19 cellular contexts compared by ENCODE assay signal in genomic region chr20:50400705-50401045, GRCh38.
DNase-seq lines count a peak whose midpoint lies in the region; ATAC-seq and TF ChIP-seq lines count a peak whose summit lies in the region.
"Had no signal": no experiment of that assay in that cellular context is flagged by ENCODE, and none has a peak within 500 bp of the region (broad histone marks: within the 10 kb centered on the region; RNA-seq: fewer than 3 reads in every experiment).

No MANE protein-coding gene starts in this region.

- intact Hi-C loops in heart right ventricle (cut with DNase I), result loop anchor here in 7 of 10 donors (1.0 to 10.0 kb wide), 4 partner anchors 54 to 62 kb away; no protein-coding TSS in a partner anchor
- intact Hi-C loops in left ventricle myocardium superior (cut with micrococcal nuclease), result loop anchor here (10.0 kb wide), 1 partner anchor 54 kb away; no protein-coding TSS in a partner anchor
- intact Hi-C loops in upper lobe of right lung (cut with DNase I), result no loop called here

- peaks cover 11% of the 10 kb centered on the region for H3K4me1 Mint-ChIP-seq in endodermal cell

- ATAC-seq in heart right ventricle (no peak), left ventricle myocardium superior (no peak), upper lobe of right lung (no peak)
- ATAC-seq: GM12878 had no signal

- no peak overlapping the region for H3K9ac ChIP-seq in endodermal cell (ENCODE audit: extremely low read depth, low read length, poor library complexity, severe bottlenecking)
- H3K9ac ChIP-seq: neural progenitor cell had no signal

- H3K27ac ChIP-seq in heart right ventricle, result peak overlapping the region in 9 of 10 donors; percentile 69 to 93 (median 85)
- H3K27ac ChIP-seq in endodermal cell (ENCODE audit: low read depth, low read length), result no peak overlapping the region
- H3K27ac ChIP-seq in upper lobe of right lung, result peak overlapping the region; percentile 81
- H3K27ac ChIP-seq: hepatocyte, neural progenitor cell had no signal

- H3K36me3 ChIP-seq in heart right ventricle, result no peaks in the 10 kb centered on the region
- no peaks in the 10 kb centered on the region for H3K36me3 ChIP-seq in endodermal cell (ENCODE audit: control insufficient read depth, insufficient read depth, low read length)
- H3K36me3 ChIP-seq in upper lobe of right lung, result no peaks in the 10 kb centered on the region
- H3K36me3 ChIP-seq: neural progenitor cell had no signal

- H3K4me1 ChIP-seq in heart right ventricle (peaks cover 4 to 64% (median 39%) of the 10 kb centered on the region in 9 donors), endodermal cell (ENCODE audit: control insufficient read depth, insufficient read depth, low read length) (no peaks in the 10 kb centered on the region), upper lobe of right lung (peaks cover 46% of the 10 kb centered on the region)
- H3K4me1 ChIP-seq: neural progenitor cell had no signal

- TF ChIP-seq CTCF in heart right ventricle (IDR thresholded peaks at IDR 0.05), result no peak
- TF ChIP-seq CTCF in endodermal cell (conservative IDR thresholded peaks at IDR 0.05), result no peak
- no peak for TF ChIP-seq CTCF in upper lobe of right lung (IDR thresholded peaks at IDR 0.05)

- H3K9me3 ChIP-seq in heart right ventricle, result no peaks in the 10 kb centered on the region
- H3K9me3 ChIP-seq in endodermal cell (ENCODE audit: control insufficient read depth, low read length), result no peaks in the 10 kb centered on the region
- H3K9me3 ChIP-seq in upper lobe of right lung, result no peaks in the 10 kb centered on the region

- no peaks in the 10 kb centered on the region for H3K9me3 Mint-ChIP-seq in endodermal cell
- H3K9me3 Mint-ChIP-seq: GM23338, neural progenitor cell had no signal

- H3K27ac Mint-ChIP-seq in endodermal cell, result peak overlapping the region; percentile 35
- H3K27ac Mint-ChIP-seq: GM23338 had no signal

- DNase-seq in heart right ventricle (no peak), left ventricle myocardium superior (no peak), endodermal cell (no peak), occipital lobe (lab: John Stamatoyannopoulos, UW) (peak; percentile 15), upper lobe of right lung (no peak), NCI-H1436 treated with DMSO at 0.1 percent for 48 hours (lab: John Stamatoyannopoulos, UW) (no peak), NCI-H2227 (lab: John Stamatoyannopoulos, UW; ENCODE audit: unreplicated experiment) (no peak), globus pallidus (ENCODE audit: low spot score) (no peak)
- DNase-seq: activated CD4-positive, alpha-beta T cell treated with anti-CD3 and anti-CD28 coated beads for 48 hours; activated gamma-delta T cell; amniotic stem cell; KG1; MV-4-11; NCI-H1930; stimulated activated naive CD4-positive, alpha-beta T cell had no signal

- no peaks in the 10 kb centered on the region for H3K36me3 Mint-ChIP-seq in endodermal cell (ENCODE audit: low read depth)
- H3K36me3 Mint-ChIP-seq: neural progenitor cell had no signal

- no peak overlapping the region for H3K4me3 ChIP-seq in heart right ventricle
- H3K4me3 ChIP-seq in endodermal cell (ENCODE audit: low read length), result no peak overlapping the region
- H3K4me3 ChIP-seq in upper lobe of right lung, result no peak overlapping the region
- H3K4me3 ChIP-seq: GM12878, GM23338, hepatocyte, neural progenitor cell had no signal

- H3K27me3 ChIP-seq in heart right ventricle, result no peaks in the 10 kb centered on the region
- no peaks in the 10 kb centered on the region for H3K27me3 ChIP-seq in endodermal cell (ENCODE audit: control insufficient read depth, insufficient read depth, low read length, poor library complexity, severe bottlenecking)
- no peaks in the 10 kb centered on the region for H3K27me3 ChIP-seq in upper lobe of right lung
- H3K27me3 ChIP-seq: hepatocyte, neural progenitor cell had no signal

- no peaks in the 10 kb centered on the region for H3K27me3 Mint-ChIP-seq in endodermal cell (ENCODE audit: insufficient read depth)

- H3K4me3 Mint-ChIP-seq in endodermal cell, result no peak overlapping the region
- H3K4me3 Mint-ChIP-seq: GM23338, neural progenitor cell had no signal

- 57 to 68% methylated on average over 6 of the region's 6 CpGs for WGBS in heart right ventricle, 2 donors
- 87 to 91% methylated on average over 3 to 6 of the region's 6 CpGs for WGBS in endodermal cell (ENCODE audit: insufficient coverage in 1 of 2, insufficient read length in 1 of 2), 2 experiments
